ENCODE assay signal across 12 cellular contexts in genomic region chr7:135166338-135166989, GRCh38. TPM values are rescaled to one million over a fixed set of nuclear protein-coding genes. Genes with fewer than 3 reads are reported as not detected.
DNase-seq lines count a peak whose midpoint lies in the region; ATAC-seq and TF ChIP-seq lines count a peak whose summit lies in the region.
"Had no signal": no experiment of that assay in that cellular context is flagged by ENCODE, and none has a peak within 500 bp of the region (broad histone marks: within the 10 kb centered on the region; RNA-seq: fewer than 3 reads in every experiment).

No MANE protein-coding gene starts in this region.

- H3K4me1 ChIP-seq in liver (ENCODE audit: control insufficient read depth in 4 of 4, insufficient read depth in 4 of 4, low read length in 3 of 4), result peaks cover 5 to 41% (median 23%) of the 10 kb centered on the region in 4 donors
- H3K4me1 ChIP-seq in subcutaneous abdominal adipose tissue (ENCODE audit: control insufficient read depth in 5 of 5, insufficient read depth in 5 of 5, low read length in 5 of 5), result peaks cover 19 to 78% (median 72%) of the 10 kb centered on the region in 5 donors
- H3K4me1 ChIP-seq in PC-3 (ENCODE audit: insufficient read depth, low read length), result peaks cover 13% of the 10 kb centered on the region

- H2AFZ ChIP-seq in PC-3 (ENCODE audit: low read length), result no peak overlapping the region

- peaks cover 16% of the 10 kb centered on the region for H3K9me3 Mint-ChIP-seq in activated CD4-positive, alpha-beta T cell treated with anti-CD3 and anti-CD28 coated beads, Interleukin-2, amount 10 ng/mL, durations not matched to agents 7 days and 5 days
- peaks cover 9% of the 10 kb centered on the region for H3K9me3 Mint-ChIP-seq in activated naive CD8-positive, alpha-beta T cell treated with anti-CD3 and anti-CD28 coated beads, Interleukin-2, amount 10 ng/mL, durations not matched to agents 7 days and 5 days

- H3K27me3 ChIP-seq in liver (ENCODE audit: control insufficient read depth in 4 of 4, insufficient read depth in 4 of 4, low read length in 3 of 4) (no peaks in the 10 kb centered on the region), subcutaneous abdominal adipose tissue (ENCODE audit: control insufficient read depth in 5 of 5, insufficient read depth in 4 of 5, low read length in 5 of 5) (no peaks in the 10 kb centered on the region), PC-3 (ENCODE audit: low read length) (no peaks in the 10 kb centered on the region)

- peak overlapping the region; percentile 10 to 69 for H3K27ac ChIP-seq in liver (ENCODE audit: low read depth in 1 of 2, low read length in 2 of 2)
- H3K27ac ChIP-seq in subcutaneous abdominal adipose tissue (ENCODE audit: low read depth, low read length), result peak overlapping the region; percentile 87
- no peak overlapping the region for H3K27ac ChIP-seq in PC-3 (ENCODE audit: low read length)

- H3K36me3 ChIP-seq in liver (ENCODE audit: control insufficient read depth in 4 of 4, insufficient read depth in 3 of 4, low read depth in 1 of 4, low read length in 3 of 4) (peaks cover 3 to 24% (median 10%) of the 10 kb centered on the region in 4 donors), subcutaneous abdominal adipose tissue (ENCODE audit: control insufficient read depth in 5 of 5, insufficient read depth in 5 of 5, low read length in 5 of 5) (peaks cover 0 to 45% (median 34%) of the 10 kb centered on the region in 5 donors), PC-3 (ENCODE audit: low read depth, low read length) (peaks cover 38% of the 10 kb centered on the region)

- peak in 1 of 2 donors; percentile 33 for TF ChIP-seq RAD21 in liver (IDR thresholded peaks at IDR 0.05)

- H3K27me3 Mint-ChIP-seq in activated CD4-positive, alpha-beta T cell treated with anti-CD3 and anti-CD28 coated beads, Interleukin-2, amount 10 ng/mL, durations not matched to agents 7 days and 5 days, result no peaks in the 10 kb centered on the region
- no peaks in the 10 kb centered on the region for H3K27me3 Mint-ChIP-seq in activated naive CD8-positive, alpha-beta T cell treated with anti-CD3 and anti-CD28 coated beads, Interleukin-2, amount 10 ng/mL, durations not matched to agents 7 days and 5 days

- peaks cover 51% of the 10 kb centered on the region for H3K4me1 Mint-ChIP-seq in activated CD4-positive, alpha-beta T cell treated with anti-CD3 and anti-CD28 coated beads, Interleukin-2, amount 10 ng/mL, durations not matched to agents 7 days and 5 days
- H3K4me1 Mint-ChIP-seq in activated naive CD8-positive, alpha-beta T cell treated with anti-CD3 and anti-CD28 coated beads, Interleukin-2, amount 10 ng/mL, durations not matched to agents 7 days and 5 days, result peaks cover 32% of the 10 kb centered on the region

- H3K27ac Mint-ChIP-seq in activated CD4-positive, alpha-beta T cell treated with anti-CD3 and anti-CD28 coated beads, Interleukin-2, amount 10 ng/mL, durations not matched to agents 7 days and 5 days, result peak overlapping the region; percentile 64
- H3K27ac Mint-ChIP-seq in activated naive CD8-positive, alpha-beta T cell treated with anti-CD3 and anti-CD28 coated beads, Interleukin-2, amount 10 ng/mL, durations not matched to agents 7 days and 5 days, result peak overlapping the region; percentile 31

- no TSS peak for BruUV-seq in PC-3 (replicated peaks; lab: Mats Ljungman, UMichigan)

- DNase-seq in activated CD4-positive, alpha-beta T cell treated with anti-CD3 and anti-CD28 coated beads, Interleukin-2, amount 10 ng/mL, durations not matched to agents 7 days and 5 days, result no peak
- DNase-seq in activated CD4-positive, alpha-beta T cell treated with anti-CD3 and anti-CD28 coated beads, Interleukin-2, amount 50 U/mL, for 4 hours, result no peak
- no peak for DNase-seq in activated naive CD8-positive, alpha-beta T cell treated with anti-CD3 and anti-CD28 coated beads, Interleukin-2, amount 10 ng/mL, durations not matched to agents 7 days and 5 days
- DNase-seq in PC-3, result no peak
- no peak for DNase-seq in ecto neural progenitor cell (ENCODE audit: low spot score)
- DNase-seq: activated CD4-positive, alpha-beta T cell treated with anti-CD3 and anti-CD28 coated beads for 4 hours; NCI-H69; SIG-M5 had no signal

- H4K20me1 ChIP-seq in PC-3 (ENCODE audit: low read length), result no peaks in the 10 kb centered on the region

- ATAC-seq in activated naive CD8-positive, alpha-beta T cell treated with anti-CD3 and anti-CD28 coated beads, Interleukin-2, amount 10 ng/mL, durations not matched to agents 7 days and 5 days (ENCODE audit: low read depth), result no peak
- ATAC-seq in GM19463 (IDR thresholded peaks at IDR 0.05; ENCODE audit: unreplicated experiment), result no peak
- no peak for ATAC-seq in PC-3

- H3K4me2 ChIP-seq in PC-3 (ENCODE audit: low read length), result no peak overlapping the region

- H3K9ac ChIP-seq in liver (ENCODE audit: low read depth in 1 of 2, low read length in 2 of 2) (no peak overlapping the region), subcutaneous abdominal adipose tissue (ENCODE audit: low read length in 5 of 5) (peak overlapping the region in 4 of 5 donors; percentile 47 to 65 (median 64)), PC-3 (ENCODE audit: low read length) (no peak overlapping the region)

- peaks cover 73% of the 10 kb centered on the region for H3K36me3 Mint-ChIP-seq in activated CD4-positive, alpha-beta T cell treated with anti-CD3 and anti-CD28 coated beads, Interleukin-2, amount 10 ng/mL, durations not matched to agents 7 days and 5 days (ENCODE audit: low read depth)
- peaks cover 45% of the 10 kb centered on the region for H3K36me3 Mint-ChIP-seq in activated naive CD8-positive, alpha-beta T cell treated with anti-CD3 and anti-CD28 coated beads, Interleukin-2, amount 10 ng/mL, durations not matched to agents 7 days and 5 days

- 70% methylated on average over 18 of the region's 18 CpGs for WGBS in liver

- H3K79me2 ChIP-seq in PC-3 (ENCODE audit: low read length), result peaks cover 27% of the 10 kb centered on the region

- CTCF ChIA-PET in activated CD4-positive, alpha-beta T cell treated with anti-CD3 and anti-CD28 coated beads, Interleukin-2, amount 10 ng/mL, durations not matched to agents 7 days and 5 days (lab: Charles Lee), result interaction anchor here (3.0 kb wide), 1 partner anchor 19 kb away, joined by 10 read pairs; the partner anchor contains the start of gene TMEM140
- CTCF ChIA-PET in PC-3 (lab: Charles Lee), result no interaction called here

- H3K9me2 ChIP-seq in PC-3 (replicated peaks; ENCODE audit: low read length), result no peaks in the 10 kb centered on the region

- H3K4me3 Mint-ChIP-seq in activated CD4-positive, alpha-beta T cell treated with anti-CD3 and anti-CD28 coated beads, Interleukin-2, amount 10 ng/mL, durations not matched to agents 7 days and 5 days, result no peak overlapping the region
- H3K4me3 Mint-ChIP-seq in activated naive CD8-positive, alpha-beta T cell treated with anti-CD3 and anti-CD28 coated beads, Interleukin-2, amount 10 ng/mL, durations not matched to agents 7 days and 5 days, result no peak overlapping the region

- no peak for TF ChIP-seq CTCF in liver (IDR thresholded peaks at IDR 0.05; ENCODE audit: low read depth, low read length, missing input control)
- no peak for TF ChIP-seq CTCF in PC-3 (conservative IDR thresholded peaks at IDR 0.05; ENCODE audit: low read depth, low read length)

- no peaks in the 10 kb centered on the region for H3F3A ChIP-seq in PC-3 (ENCODE audit: low read length, unreplicated experiment)

- intact Hi-C loops in PC-3 (cut with micrococcal nuclease), result no loop called here

- POLR2A ChIA-PET in activated CD4-positive, alpha-beta T cell treated with anti-CD3 and anti-CD28 coated beads, Interleukin-2, amount 10 ng/mL, durations not matched to agents 7 days and 5 days (lab: Charles Lee), result interaction anchor here (1.0 kb wide), 1 partner anchor 215 kb away, joined by 3 read pairs; no protein-coding TSS in a partner anchor
- POLR2A ChIA-PET in activated naive CD8-positive, alpha-beta T cell treated with anti-CD3 and anti-CD28 coated beads, Interleukin-2, amount 10 ng/mL, durations not matched to agents 7 days and 5 days (lab: Charles Lee), result interaction anchor here (1.3 to 1.9 kb wide), 2 partner anchors 18 to 179 kb away, joined by 5 to 7 read pairs; partner anchors contain the start of gene TMEM140
- POLR2A ChIA-PET in PC-3 (lab: Charles Lee; ENCODE audit: unreplicated experiment), result no interaction called here

- H3K9me3 ChIP-seq in liver (ENCODE audit: control insufficient read depth in 4 of 4, low read length in 3 of 4), result no peaks in the 10 kb centered on the region
- no peaks in the 10 kb centered on the region for H3K9me3 ChIP-seq in subcutaneous abdominal adipose tissue (ENCODE audit: control insufficient read depth in 5 of 5, low read length in 5 of 5)
- H3K9me3 ChIP-seq in PC-3 (ENCODE audit: low read length), result no peaks in the 10 kb centered on the region

- H3K4me3 ChIP-seq in liver (ENCODE audit: low read depth in 1 of 3, low read length in 3 of 3) (no peak overlapping the region), subcutaneous abdominal adipose tissue (ENCODE audit: low read depth in 1 of 5, low read length in 5 of 5) (peak overlapping the region in 3 of 5 donors; percentile 2 to 12 (median 11)), PC-3 (ENCODE audit: low read length) (no peak overlapping the region)

TF ChIP-seq in liver, 16 proteins besides CTCF, POLR2A, EP300 and RAD21:
- peak; percentile 67 for TF ChIP-seq NR2F2 (IDR thresholded peaks at IDR 0.05)
- no peak for TF ChIP-seq HNF4G (IDR thresholded peaks at IDR 0.05)
- peak in 1 of 2 donors; percentile 12 for TF ChIP-seq RXRA (IDR thresholded peaks at IDR 0.05)
TF ChIP-seq in liver: peak in this region for 2.

RNA-seq across cellular contexts. Expression of gene CYREN, which starts 4.0 kb away (rescaled TPM):
- total RNA-seq in activated CD4-positive, alpha-beta T cell treated with anti-CD3 and anti-CD28 coated beads, Interleukin-2, amount 10 ng/mL, durations not matched to agents 7 days and 5 days, result 10 to 100 TPM; 34.4 to 39.7 TPM
- 10 to 100 TPM; 39.6 to 40.8 TPM for total RNA-seq in activated naive CD8-positive, alpha-beta T cell treated with anti-CD3 and anti-CD28 coated beads, Interleukin-2, amount 10 ng/mL, durations not matched to agents 7 days and 5 days
- total RNA-seq in liver (10 to 100 TPM; 18.1 to 20.3 TPM), PC-3 (2014; rRNA removed) (48.2 and 66.8 TPM in 2 replicates)
- 10 to 100 TPM; 13.2 to 14.0 TPM for polyA plus RNA-seq in liver

RNA-seq across cellular contexts. Expression of gene TMEM140, which starts 18.6 kb away (rescaled TPM):
- 10 to 100 TPM; 25.3 to 27.7 TPM for total RNA-seq in activated CD4-positive, alpha-beta T cell treated with anti-CD3 and anti-CD28 coated beads, Interleukin-2, amount 10 ng/mL, durations not matched to agents 7 days and 5 days
- 10 to 100 TPM; 29.8 to 31.0 TPM for total RNA-seq in activated naive CD8-positive, alpha-beta T cell treated with anti-CD3 and anti-CD28 coated beads, Interleukin-2, amount 10 ng/mL, durations not matched to agents 7 days and 5 days
- 10 to 100 TPM; 22.3 to 34.3 TPM for total RNA-seq in liver
- polyA plus RNA-seq in liver, result 10 to 100 TPM; 22.6 to 29.3 TPM
- 0.52 TPM in 1 of 2 replicates, not detected in the other for total RNA-seq in PC-3 (2014; rRNA removed)
- total RNA-seq: A673 had no signal

RNA-seq across cellular contexts. Expression of gene WDR91, which starts 44.9 kb away (rescaled TPM):
- total RNA-seq in activated CD4-positive, alpha-beta T cell treated with anti-CD3 and anti-CD28 coated beads, Interleukin-2, amount 10 ng/mL, durations not matched to agents 7 days and 5 days, result 10 to 100 TPM; 15.5 to 17.3 TPM
- 10 to 100 TPM; 18.7 to 19.1 TPM for total RNA-seq in activated naive CD8-positive, alpha-beta T cell treated with anti-CD3 and anti-CD28 coated beads, Interleukin-2, amount 10 ng/mL, durations not matched to agents 7 days and 5 days
- total RNA-seq in liver (10 to 100 TPM; 11.8 to 19.0 TPM), PC-3 (2014; rRNA removed) (12.3 and 23.0 TPM in 2 replicates)
- polyA plus RNA-seq in liver, result 1 to 10 TPM; 5.8 to 6.6 TPM

Comparison
In these comparisons a context has a peak if more than half of its experiments do, and no peak if none do; other contexts are left out.
1. H3K4me3 ChIP-seq: peak in subcutaneous abdominal adipose tissue (3 of 5); none in liver (0 of 3) and PC-3 (single experiment).
2. H3K9ac ChIP-seq: peak in subcutaneous abdominal adipose tissue (4 of 5); none in liver (0 of 2) and PC-3 (single experiment).
3. RNA of gene TMEM140, which starts 18.6 kb away (total RNA-seq): 22.3 to 34.3 TPM in liver, 29.8 to 31.0 TPM in activated naive CD8-positive, alpha-beta T cell treated with anti-CD3 and anti-CD28 coated beads, Interleukin-2, amount 10 ng/mL, durations not matched to agents 7 days and 5 days and 25.3 to 27.7 TPM in activated CD4-positive, alpha-beta T cell treated with anti-CD3 and anti-CD28 coated beads, Interleukin-2, amount 10 ng/mL, durations not matched to agents 7 days and 5 days; 0.52 TPM in PC-3; every median in the first group is over 10 times any median in the second.